Comparison of ENCODE assay signal across 14 cellular contexts in the genomic region with DNA sequence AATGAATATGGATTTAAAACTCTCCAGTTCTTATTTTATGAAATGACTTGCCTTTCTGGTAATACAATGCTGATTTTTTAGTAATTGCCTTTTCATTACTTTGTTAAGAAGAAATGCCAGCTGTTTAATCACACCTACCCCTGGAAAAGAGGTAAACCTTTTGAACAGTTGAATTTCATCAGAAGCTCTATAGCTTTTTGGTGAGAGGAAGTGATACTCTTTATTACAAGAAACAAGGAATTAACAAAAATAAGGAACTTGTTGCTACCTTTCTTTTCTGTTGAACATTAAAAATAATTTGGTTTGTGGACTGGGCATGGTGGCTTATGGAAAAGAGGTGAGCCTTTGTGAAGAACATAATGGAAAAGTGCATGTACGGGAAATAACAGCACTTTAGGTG.
"Had no signal": no experiment of that assay in that cellular context is flagged by ENCODE, and none has a peak within 500 bp of the region (broad histone marks: within the 10 kb centered on the region; RNA-seq: fewer than 3 reads in every experiment).

No MANE protein-coding gene starts in this region.

- H3K4me3 Mint-ChIP-seq: nephron progenitor cell, type B pancreatic cell had no signal

- H3K27me3 Mint-ChIP-seq: progenitor cell of endocrine pancreas, type B pancreatic cell had no signal

- H3K4me1 Mint-ChIP-seq: nephron progenitor cell had no signal

- DNase-seq: activated CD4-positive, alpha-beta T cell treated with anti-CD3 and anti-CD28 coated beads, Interleukin-2, amount 50 U/mL, for 1 hour; activated effector memory CD4-positive, alpha-beta T cell treated with Interleukin-2 at 50 U/mL for 16 hours; activated naive CD4-positive, alpha-beta T cell treated with anti-CD3 and anti-CD28 coated beads, Interleukin-2, amount 50 U/mL, for 16 hours; foreskin melanocyte; head of caudate nucleus; kidney glomerular epithelial cell; nephron progenitor cell; right cardiac atrium; stimulated activated CD4-positive, alpha-beta T cell treated with anti-CD3 and anti-CD28 coated beads, Interleukin-15, amount 100 ng/mL, for 24 hours; stimulated activated CD4-positive, alpha-beta T cell treated with anti-CD3 and anti-CD28 coated beads, Interleukin-4, amount 100 ng/mL, for 1 hour; stimulated activated naive CD4-positive, alpha-beta T cell treated with Interleukin-2 at 50 U/mL for 16 hours had no signal

- H3K9me3 Mint-ChIP-seq: nephron progenitor cell, type B pancreatic cell had no signal

- H3K27ac Mint-ChIP-seq: nephron progenitor cell, progenitor cell of endocrine pancreas, type B pancreatic cell had no signal

- ATAC-seq: activated CD4-positive, CD25-positive, alpha-beta regulatory T cell treated with anti-CD3 and anti-CD28 coated beads, Interleukin-2, amount 50 U/mL, for 24 hours; right cardiac atrium had no signal
